Comparison of ENCODE assay signal across 12 cellular contexts in the genomic region with DNA sequence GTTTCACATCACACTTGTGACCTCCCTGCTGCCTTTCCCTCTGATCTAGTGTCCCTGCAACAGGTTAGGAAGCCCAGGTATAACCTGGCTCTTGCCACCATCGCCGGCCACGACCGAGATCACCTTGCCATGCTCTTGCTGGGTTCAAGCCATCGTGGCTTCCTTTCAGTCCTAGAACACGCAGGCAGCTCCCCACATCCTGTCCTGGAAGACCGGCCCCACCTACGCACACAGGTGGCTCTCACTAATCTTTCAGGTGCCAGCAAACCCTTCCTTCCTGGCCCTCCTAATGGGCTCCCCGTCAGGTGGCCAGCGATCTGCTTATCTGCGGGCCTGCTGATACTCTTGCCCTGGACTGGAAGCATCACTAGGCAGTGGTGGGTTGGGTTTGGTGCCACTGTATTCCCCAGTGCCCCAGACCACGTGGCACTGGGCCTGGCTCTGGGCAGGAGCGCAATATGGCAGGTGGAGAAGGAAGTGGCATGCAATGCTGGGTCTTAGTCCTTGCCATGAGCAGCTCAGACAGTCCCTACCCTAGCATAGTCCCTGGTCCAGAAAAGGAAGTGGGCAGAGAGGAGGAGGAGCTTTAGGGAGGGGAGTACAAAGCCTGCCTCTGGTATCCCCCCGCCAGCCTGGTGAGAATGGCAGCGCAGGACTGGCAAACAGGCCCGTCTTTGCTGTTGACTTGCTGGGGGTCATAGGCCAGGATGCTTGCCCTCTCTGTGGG. TPM values are rescaled to one million over a fixed set of nuclear protein-coding genes. Genes with fewer than 3 reads are reported as not detected.
DNase-seq lines count a peak whose midpoint lies in the region; ATAC-seq and TF ChIP-seq lines count a peak whose summit lies in the region.
"Had no signal": no experiment of that assay in that cellular context is flagged by ENCODE, and none has a peak within 500 bp of the region (broad histone marks: within the 10 kb centered on the region; RNA-seq: fewer than 3 reads in every experiment).

No MANE protein-coding gene starts in this region.

- H2AK9ac ChIP-seq in IMR-90 (replicated peaks; ENCODE audit: low read depth, low read length, poor library complexity): peak overlapping the region; percentile 40

- H3K9me3 ChIP-seq in IMR-90 (ENCODE audit: control insufficient read depth, insufficient read depth, low read length) (no peaks in the 10 kb centered on the region), neuronal stem cell (replicated peaks in 1 of 2; ENCODE audit: control insufficient read depth in 2 of 2, insufficient read depth in 1 of 2, low read depth in 1 of 2, low read length in 2 of 2) (no peaks in the 10 kb centered on the region)
- H3K9me3 ChIP-seq: A549 had no signal

- H2BK5ac ChIP-seq in IMR-90 (ENCODE audit: low read depth, low read length, poor library complexity, severe bottlenecking) (no peak overlapping the region), neuronal stem cell (ENCODE audit: low read length) (peak overlapping the region; percentile 88)

- H3K36me3 ChIP-seq in IMR-90 (ENCODE audit: control insufficient read depth, insufficient read depth, low read length) (peaks cover 5% of the 10 kb centered on the region; the same call in 1 of the 2 replicates), neuronal stem cell (replicated peaks in 1 of 2; ENCODE audit: control insufficient read depth in 2 of 2, insufficient read depth in 2 of 2, low read length in 2 of 2) (peaks cover 0 to 4% of the 10 kb centered on the region in 2 donors)

- H2BK20ac ChIP-seq in IMR-90 (ENCODE audit: low read depth, low read length): no peak overlapping the region

- H4K8ac ChIP-seq in IMR-90 (ENCODE audit: low read depth in 2 of 2, low read length in 2 of 2): no peak overlapping the region
- no peak overlapping the region for H4K8ac ChIP-seq in neuronal stem cell (ENCODE audit: low read depth, low read length)

- H3K4me2 ChIP-seq in IMR-90 (ENCODE audit: low read depth, low read length) (no peak overlapping the region), neuronal stem cell (ENCODE audit: insufficient read depth, low read length, poor library complexity, severe bottlenecking) (no peak overlapping the region)
- H3K4me2 ChIP-seq: A549 had no signal

- in situ Hi-C loops in IMR-90 (cut with MboI; ENCODE audit: low sequenced_read_pairs): no loop called here

- no peak overlapping the region for H3K4me3 ChIP-seq in IMR-90 (ENCODE audit: insufficient read depth, low read depth, low read length)
- H3K4me3 ChIP-seq in neuronal stem cell (ENCODE audit: low read length in 2 of 2): peak overlapping the region in 1 of 2 donors; percentile 38
- H3K4me3 ChIP-seq: A549 had no signal

- no peak overlapping the region for H3K4ac ChIP-seq in IMR-90 (ENCODE audit: low read depth, low read length)
- H3K4ac ChIP-seq in neuronal stem cell (ENCODE audit: low read length): peak overlapping the region; percentile 72

- H3K4me3 Mint-ChIP-seq in T-helper 1 cell treated with Interleukin-12 subunit alpha and Interleukin-12 subunit beta and Interleukin-4 antibody, amounts not matched to agents 30 μg/mL and 1 μg/mL, for 36 hours: peak overlapping the region; percentile 21

- TF ChIP-seq CTCF in IMR-90 (conservative IDR thresholded peaks at IDR 0.05; ENCODE audit: low read depth, low read length): no peak

- no peak overlapping the region for H3K18ac ChIP-seq in IMR-90 (ENCODE audit: low read depth, low read length)
- H3K18ac ChIP-seq in neuronal stem cell (ENCODE audit: low read length): peak overlapping the region; percentile 86

- peak overlapping the region; percentile 59 for H2BK12ac ChIP-seq in neuronal stem cell (ENCODE audit: low read length)

- no peak overlapping the region for H3K9ac ChIP-seq in IMR-90 (ENCODE audit: low read depth, low read length)
- no peak overlapping the region for H3K9ac ChIP-seq in neuronal stem cell (ENCODE audit: low read depth, low read length, poor library complexity)

- no peak for ATAC-seq in IMR-90 (ENCODE audit: low read depth)
- ATAC-seq in GM21423 (IDR thresholded peaks at IDR 0.05; ENCODE audit: unreplicated experiment): no peak
- no peak for ATAC-seq in HG03342 (IDR thresholded peaks at IDR 0.05; ENCODE audit: unreplicated experiment)

- peaks cover 97% of the 10 kb centered on the region for H4K20me1 ChIP-seq in IMR-90 (ENCODE audit: insufficient read depth, low read length)

- H3K27ac ChIP-seq in IMR-90 (ENCODE audit: insufficient read depth, low read length): no peak overlapping the region
- H3K27ac ChIP-seq in angular gyrus (ENCODE audit: low read depth, low read length): peak overlapping the region; percentile 57
- H3K27ac ChIP-seq in neuronal stem cell (replicated peaks; ENCODE audit: low read length): peak overlapping the region; percentile 78
- H3K27ac ChIP-seq: A549 had no signal

- H3K23ac ChIP-seq in IMR-90 (ENCODE audit: low read depth, low read length): no peak overlapping the region
- peak overlapping the region; percentile 66 for H3K23ac ChIP-seq in neuronal stem cell (ENCODE audit: low read depth, low read length, poor library complexity)

- H2BK15ac ChIP-seq in IMR-90 (ENCODE audit: low read depth, low read length) (no peak overlapping the region), neuronal stem cell (ENCODE audit: low read length) (peak overlapping the region; percentile 33)

- H3K14ac ChIP-seq in IMR-90 (replicated peaks; ENCODE audit: low read depth, low read length): no peak overlapping the region
- peak overlapping the region; percentile 87 for H3K14ac ChIP-seq in neuronal stem cell (ENCODE audit: low read length)

- H3K27me3 Mint-ChIP-seq in T-helper 1 cell treated with Interleukin-12 subunit alpha and Interleukin-12 subunit beta and Interleukin-4 antibody, amounts not matched to agents 30 μg/mL and 1 μg/mL, for 36 hours (ENCODE audit: low read depth): no peaks in the 10 kb centered on the region

- H2BK120ac ChIP-seq in IMR-90 (ENCODE audit: low read depth, low read length) (no peak overlapping the region), neuronal stem cell (ENCODE audit: low read depth, low read length) (no peak overlapping the region)

- dilution Hi-C loops in IMR-90 (cut with HindIII; ENCODE audit: low sequenced_read_pairs, unreplicated experiment): no loop called here

- H3K9me1 ChIP-seq in IMR-90 (ENCODE audit: insufficient read depth, low read length): peaks cover 31% of the 10 kb centered on the region

- no peak for TF ChIP-seq RAD21 in IMR-90 (IDR thresholded peaks at IDR 0.05; ENCODE audit: low read length)

- intact Hi-C loops in IMR-90 (cut with micrococcal nuclease): no loop called here

- H2AK5ac ChIP-seq in IMR-90 (ENCODE audit: low read depth, low read length) (no peak overlapping the region), neuronal stem cell (ENCODE audit: low read depth, low read length) (peak overlapping the region; percentile 96)

- POLR2A ChIA-PET in IMR-90 (lab: Charles Lee; ENCODE audit: unreplicated experiment): no interaction called here

- no peaks in the 10 kb centered on the region for H3K9me3 Mint-ChIP-seq in T-helper 1 cell treated with Interleukin-12 subunit alpha and Interleukin-12 subunit beta and Interleukin-4 antibody, amounts not matched to agents 30 μg/mL and 1 μg/mL, for 36 hours

- H3K56ac ChIP-seq in IMR-90 (ENCODE audit: extremely low read depth, insufficient read depth, low read length): no peak overlapping the region

- peaks cover 21% of the 10 kb centered on the region for H3K4me1 ChIP-seq in IMR-90 (ENCODE audit: control insufficient read depth, insufficient read depth, low read length)
- H3K4me1 ChIP-seq in neuronal stem cell (ENCODE audit: control insufficient read depth in 2 of 2, insufficient read depth in 1 of 2, low read depth in 1 of 2, low read length in 2 of 2): peaks cover 28 to 33% of the 10 kb centered on the region in 2 donors

- H3K27me3 ChIP-seq in IMR-90 (ENCODE audit: control insufficient read depth, insufficient read depth, low read length) (no peaks in the 10 kb centered on the region), neuronal stem cell (ENCODE audit: control insufficient read depth in 3 of 3, insufficient read depth in 3 of 3, low read depth in 1 of 3, low read length in 3 of 3) (no peaks in the 10 kb centered on the region)

- no peak overlapping the region for H4K5ac ChIP-seq in IMR-90 (ENCODE audit: low read depth, low read length)

- no peak overlapping the region for H4K91ac ChIP-seq in IMR-90 (ENCODE audit: insufficient read depth, low read depth, low read length)
- H4K91ac ChIP-seq in neuronal stem cell (ENCODE audit: low read depth, low read length, poor library complexity): peak overlapping the region; percentile 9

- H2AFZ ChIP-seq in IMR-90 (replicated peaks; ENCODE audit: low read length, poor library complexity) (peak overlapping the region; percentile 27), neuronal stem cell (ENCODE audit: low read length) (no peak overlapping the region)

- DNase-seq in T-helper 1 cell: no peak
- DNase-seq in IMR-90: no peak
- DNase-seq in neuronal stem cell (ENCODE audit: low spot score): no peak
- no peak for DNase-seq in effector CD8-positive, alpha-beta T cell (lab: John Stamatoyannopoulos, UW)
- DNase-seq: EL, kidney glomerular epithelial cell, NCI-H1417 treated with DMSO at 0.1 percent for 48 hours had no signal

- H3K36me3 Mint-ChIP-seq in T-helper 1 cell treated with Interleukin-12 subunit alpha and Interleukin-12 subunit beta and Interleukin-4 antibody, amounts not matched to agents 30 μg/mL and 1 μg/mL, for 36 hours (ENCODE audit: low read depth): no peaks in the 10 kb centered on the region

- WGBS in IMR-90 (ENCODE audit: extremely low coverage in 2 of 2, insufficient read length in 1 of 2), 2 experiments: 83% methylated on average over 12 of the region's 16 CpGs; no CpG with 5 or more reads in 1 of the 2 experiments
- WGBS in neuronal stem cell (ENCODE audit: extremely low coverage in 2 of 2, insufficient read length in 2 of 2, insufficient replicate concordance in 1 of 2), 2 donors: no CpG with 5 or more reads among the region's 16 CpGs

- peaks cover 22% of the 10 kb centered on the region for H3K4me1 Mint-ChIP-seq in T-helper 1 cell treated with Interleukin-12 subunit alpha and Interleukin-12 subunit beta and Interleukin-4 antibody, amounts not matched to agents 30 μg/mL and 1 μg/mL, for 36 hours (ENCODE audit: low read depth)

- H3K27ac Mint-ChIP-seq in T-helper 1 cell treated with Interleukin-12 subunit alpha and Interleukin-12 subunit beta and Interleukin-4 antibody, amounts not matched to agents 30 μg/mL and 1 μg/mL, for 36 hours: no peak overlapping the region

- no TSS peak for BruUV-seq in IMR-90 (replicated peaks; lab: Mats Ljungman, UMichigan)

- no peak for TF ChIP-seq POLR2A in IMR-90 (IDR thresholded peaks at IDR 0.05; ENCODE audit: low read depth, low read length)

- CTCF ChIA-PET in IMR-90 (lab: Yijun Ruan, JAX): no interaction called here

- H3K79me1 ChIP-seq in IMR-90 (ENCODE audit: low read depth in 1 of 2, low read length in 2 of 2) (peaks cover 34 to 97% of the 10 kb centered on the region in 2 experiments), neuronal stem cell (ENCODE audit: low read depth, low read length) (peaks cover 19% of the 10 kb centered on the region)

RNA-seq across cellular contexts. Expression of a gene that starts 11.8 kb away (rescaled TPM):
- 13.1 and 13.9 TPM in 2 replicates for total RNA-seq in IMR-90 (2012; rRNA removed)
- 18.5 and 20.8 TPM in 2 replicates for polyA plus RNA-seq in IMR-90 (2012; rRNA removed)
- polyA plus RNA-seq in IMR-90 (2012; cell fraction: cytosol; rRNA removed): 14.0 and 22.6 TPM in 2 replicates
- polyA plus RNA-seq in IMR-90 (2012; cell fraction: nucleus; rRNA removed; ENCODE audit: low replicate concordance): 41.6 and 72.5 TPM in 2 replicates
- 15.6 TPM for polyA plus RNA-seq in neuronal stem cell (2013, experiment 1 of 2)
- polyA plus RNA-seq in neuronal stem cell (2013, experiment 2 of 2): 15.8 TPM

RNA-seq across cellular contexts. Expression of a gene that starts 25.8 kb away (rescaled TPM):
- 19.7 and 27.2 TPM in 2 replicates for total RNA-seq in IMR-90 (2012; rRNA removed)
- polyA plus RNA-seq in IMR-90 (2012; rRNA removed): 52.8 and 53.0 TPM in 2 replicates
- polyA plus RNA-seq in IMR-90 (2012; cell fraction: cytosol; rRNA removed): 56.1 and 64.0 TPM in 2 replicates
- 18.8 and 44.2 TPM in 2 replicates for polyA plus RNA-seq in IMR-90 (2012; cell fraction: nucleus; rRNA removed; ENCODE audit: low replicate concordance)
- polyA plus RNA-seq in neuronal stem cell (2013, experiment 1 of 2): 19.2 TPM
- 18.7 TPM for polyA plus RNA-seq in neuronal stem cell (2013, experiment 2 of 2)

RNA-seq across cellular contexts. Expression of a gene that starts 28.5 kb away (rescaled TPM):
- total RNA-seq in IMR-90 (2012; rRNA removed): not detected in 2 replicates
- 0.10 and 0.11 TPM in 2 replicates for polyA plus RNA-seq in IMR-90 (2012; rRNA removed)
- 0.11 and 0.25 TPM in 2 replicates for polyA plus RNA-seq in IMR-90 (2012; cell fraction: cytosol; rRNA removed)
- polyA plus RNA-seq in IMR-90 (2012; cell fraction: nucleus; rRNA removed; ENCODE audit: low replicate concordance): 0.58 and 1.5 TPM in 2 replicates
- 1.2 TPM for polyA plus RNA-seq in neuronal stem cell (2013, experiment 1 of 2)
- 1.0 TPM for polyA plus RNA-seq in neuronal stem cell (2013, experiment 2 of 2)

RNA-seq across cellular contexts. Expression of a gene that starts 56.0 kb away (rescaled TPM):
- total RNA-seq in IMR-90 (2012; rRNA removed): under 0.01 TPM in 2 replicates
- polyA plus RNA-seq in IMR-90 (2012; rRNA removed): 0.09 and 0.14 TPM in 2 replicates
- 0.06 and 0.14 TPM in 2 replicates for polyA plus RNA-seq in IMR-90 (2012; cell fraction: cytosol; rRNA removed)
- 0.15 and 0.71 TPM in 2 replicates for polyA plus RNA-seq in IMR-90 (2012; cell fraction: nucleus; rRNA removed; ENCODE audit: low replicate concordance)
- 0.28 TPM for polyA plus RNA-seq in neuronal stem cell (2013, experiment 1 of 2)
- 0.33 TPM for polyA plus RNA-seq in neuronal stem cell (2013, experiment 2 of 2)
